8 cellular contexts compared by ENCODE assay signal in the genomic region with DNA sequence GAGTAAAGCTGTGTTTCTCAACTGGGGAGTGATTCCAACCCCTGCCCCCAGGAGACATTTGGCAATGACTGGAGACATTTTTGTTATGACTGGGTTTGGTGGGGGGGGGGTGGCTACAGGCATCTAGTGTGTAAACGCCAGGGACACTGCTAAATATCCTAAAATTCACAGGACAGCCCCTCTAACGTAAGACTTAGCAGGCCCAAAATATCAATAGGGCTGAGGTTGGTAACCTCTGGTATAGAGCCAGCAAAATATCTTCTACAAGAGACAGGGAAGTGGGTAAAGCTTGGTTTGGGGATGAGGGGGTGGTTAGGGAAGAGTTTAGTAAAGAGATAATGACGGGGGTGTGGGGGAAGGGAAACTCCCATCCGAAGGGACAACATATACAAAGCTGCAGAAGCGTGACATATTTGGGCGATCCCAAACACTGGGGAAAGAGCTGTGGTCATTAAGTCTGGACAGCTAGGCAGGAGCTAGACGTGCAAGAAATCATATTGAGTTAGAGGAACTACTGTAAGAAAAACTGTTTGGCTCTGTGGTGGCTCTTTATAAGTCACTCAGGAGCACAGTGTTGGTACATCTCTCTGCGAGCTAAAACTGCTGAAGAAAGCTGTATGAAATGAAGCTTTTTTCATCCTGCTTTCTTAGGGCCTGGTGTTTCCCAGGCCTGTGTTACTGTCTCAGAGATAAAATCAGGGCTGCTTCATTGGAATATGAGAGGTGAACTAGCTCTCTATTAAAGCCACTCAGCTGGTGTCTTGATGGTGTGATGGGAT. TPM values are rescaled to one million over a fixed set of nuclear protein-coding genes. Genes with fewer than 3 reads are reported as not detected.
DNase-seq lines count a peak whose midpoint lies in the region; ATAC-seq, FAIRE-seq and TF ChIP-seq lines count a peak whose summit lies in the region.

No MANE protein-coding gene starts in this region.

- ATAC-seq in GM21786 (IDR thresholded peaks at IDR 0.05; ENCODE audit: unreplicated experiment) (peak; percentile 50), Panc1 (peak; percentile 71), GM18519 (IDR thresholded peaks at IDR 0.05; ENCODE audit: low FRiP score, unreplicated experiment) (no peak)

- H3K4me3 Mint-ChIP-seq in endodermal cell: no peak overlapping the region

- H3K9me3 Mint-ChIP-seq in endodermal cell: peaks cover 9% of the 10 kb centered on the region

- H3K4me1 ChIP-seq in Panc1 (ENCODE audit: control insufficient read depth, insufficient read depth, low read length) (peaks cover 26% of the 10 kb centered on the region), endodermal cell (ENCODE audit: control insufficient read depth, insufficient read depth, low read length) (no peaks in the 10 kb centered on the region), small intestine (ENCODE audit: control insufficient read depth in 2 of 2, insufficient read depth in 1 of 2, low read depth in 1 of 2, low read length in 1 of 2) (peaks cover 2 to 4% of the 10 kb centered on the region in 2 donors)

- DNase-seq in Panc1 (ENCODE audit: low read depth, low spot score): no peak
- DNase-seq in endodermal cell: no peak
- DNase-seq in small intestine: no peak
- DNase-seq in brain microvascular endothelial cell: no peak
- no peak for DNase-seq in DMS114 treated with DMSO at 0.1 percent for 48 hours (lab: John Stamatoyannopoulos, UW; ENCODE audit: unreplicated experiment)
- no peak for DNase-seq in germinal center (ENCODE audit: low spot score)

- H3K4me3 ChIP-seq in Panc1 (ENCODE audit: low read depth in 2 of 2, low read length in 2 of 2) (no peak overlapping the region; a peak in 1 of 4 replicates), endodermal cell (ENCODE audit: low read length) (no peak overlapping the region), small intestine (ENCODE audit: low read depth in 1 of 2, low read length in 2 of 2) (no peak overlapping the region), brain microvascular endothelial cell (ENCODE audit: low read depth, low read length) (no peak overlapping the region)

- peak overlapping the region; percentile 54 for H3K27ac ChIP-seq in Panc1 (ENCODE audit: low read length)
- no peak overlapping the region for H3K27ac ChIP-seq in endodermal cell (ENCODE audit: low read depth, low read length)
- H3K27ac ChIP-seq in small intestine (ENCODE audit: low read depth in 1 of 2, low read length in 1 of 2): peak overlapping the region; percentile 60 to 83
- no peak overlapping the region for H3K27ac ChIP-seq in brain microvascular endothelial cell

- H3K9me3 ChIP-seq in Panc1 (ENCODE audit: control insufficient read depth, insufficient read depth, low read depth, low read length): no peaks in the 10 kb centered on the region
- no peaks in the 10 kb centered on the region for H3K9me3 ChIP-seq in endodermal cell (ENCODE audit: control insufficient read depth, low read length)
- H3K9me3 ChIP-seq in small intestine (ENCODE audit: control insufficient read depth, low read depth): no peaks in the 10 kb centered on the region

- H3K36me3 ChIP-seq in Panc1 (ENCODE audit: control insufficient read depth, insufficient read depth, low read length) (no peaks in the 10 kb centered on the region), endodermal cell (ENCODE audit: control insufficient read depth, insufficient read depth, low read length) (no peaks in the 10 kb centered on the region), small intestine (ENCODE audit: control insufficient read depth in 2 of 2, insufficient read depth in 2 of 2, low read length in 2 of 2) (no peaks in the 10 kb centered on the region), brain microvascular endothelial cell (replicated peaks) (peaks cover 2% of the 10 kb centered on the region)

- BruUV-seq in Panc1 (replicated peaks; lab: Mats Ljungman, UMichigan): no TSS peak

- WGBS in endodermal cell (ENCODE audit: insufficient coverage in 1 of 2, insufficient read length in 1 of 2), 2 experiments: 85 to 90% methylated on average over 8 of the region's 8 CpGs
- 46 to 72% (median 63%) methylated on average over 8 of the region's 8 CpGs for WGBS in small intestine, 3 donors

- H3K36me3 Mint-ChIP-seq in endodermal cell (ENCODE audit: low read depth): no peaks in the 10 kb centered on the region

- TF ChIP-seq CTCF in Panc1 (IDR thresholded peaks at IDR 0.05) (no peak), endodermal cell (conservative IDR thresholded peaks at IDR 0.05) (no peak), brain microvascular endothelial cell (IDR thresholded peaks at IDR 0.05; ENCODE audit: low read depth, low read length, missing control alignments) (no peak)

- CTCF ChIA-PET in Panc1 (lab: Charles Lee): interaction anchor here (0.6 to 4.8 kb wide), 6 partner anchors 14 to 151 kb away, joined by 3 to 51 read pairs (median 6); a partner anchor contains a TSS

- POLR2A ChIA-PET in Panc1 (lab: Charles Lee): interaction anchor here (0.6 to 1.2 kb wide), 3 partner anchors 9 to 79 kb away, joined by 4 read pairs; no protein-coding TSS in a partner anchor

- in situ Hi-C loops in Panc1 (cut with HindIII; ENCODE audit: low pct_unique_long_range_greater_than_20kb, low sequenced_read_pairs): no loop called here
- in situ Hi-C loops in brain microvascular endothelial cell (cut with HindIII; ENCODE audit: low pct_ligation_motif_present, low sequenced_read_pairs): no loop called here

- H3K27me3 Mint-ChIP-seq in endodermal cell (ENCODE audit: insufficient read depth): no peaks in the 10 kb centered on the region

- peaks cover 5% of the 10 kb centered on the region for H3K4me1 Mint-ChIP-seq in endodermal cell

- H3K27me3 ChIP-seq in Panc1 (ENCODE audit: control insufficient read depth, insufficient read depth, low read length): no peaks in the 10 kb centered on the region
- H3K27me3 ChIP-seq in endodermal cell (ENCODE audit: control insufficient read depth, insufficient read depth, low read length, poor library complexity, severe bottlenecking): no peaks in the 10 kb centered on the region
- no peaks in the 10 kb centered on the region for H3K27me3 ChIP-seq in small intestine (ENCODE audit: control insufficient read depth in 2 of 2, insufficient read depth in 2 of 2, low read length in 2 of 2)
- no peaks in the 10 kb centered on the region for H3K27me3 ChIP-seq in brain microvascular endothelial cell (replicated peaks)

- FAIRE-seq in small intestine (lab: Jason Lieb, UNC): no peak

- intact Hi-C loops in Panc1 (cut with micrococcal nuclease; ENCODE audit: unreplicated experiment): loop anchor here (5.0 to 10.0 kb wide), 2 partner anchors 73 to 141 kb away; a partner anchor contains a TSS

- peak overlapping the region; percentile 10 for H3K27ac Mint-ChIP-seq in endodermal cell

- H3K9ac ChIP-seq in endodermal cell (ENCODE audit: extremely low read depth, low read length, poor library complexity, severe bottlenecking): no peak overlapping the region

RNA-seq across cellular contexts. Expression of a gene that starts 0.7 kb away (rescaled TPM):
- 16.7 TPM for total RNA-seq in Panc1 (2021; ENCODE audit: unreplicated experiment)
- polyA plus RNA-seq in Panc1 (2012; ENCODE audit: insufficient read length): 14.9 TPM
- total RNA-seq in endodermal cell: 10 to 100 TPM in 1 of 2 donors, 1 to 10 TPM in 1; 5.7 to 13.1 TPM
- 8.8 TPM for polyA plus RNA-seq in endodermal cell (2013, experiment 1 of 2)
- polyA plus RNA-seq in endodermal cell (2013, experiment 2 of 2): 11.8 TPM
- 10 to 100 TPM in 2 of 3 donors, 1 to 10 TPM in 1; 8.1 to 18.5 (median 12.4) TPM for polyA plus RNA-seq in small intestine

RNA-seq across cellular contexts. Expression of a gene that starts 24.4 kb away (rescaled TPM):
- total RNA-seq in Panc1 (2021; ENCODE audit: unreplicated experiment) (914 TPM), endodermal cell (10 to 100 TPM; 66.5 to 74.3 TPM)
- polyA plus RNA-seq in Panc1 (2012; ENCODE audit: insufficient read length): 836 TPM
- polyA plus RNA-seq in endodermal cell (2013, experiment 1 of 2): 92.9 TPM
- 89.3 TPM for polyA plus RNA-seq in endodermal cell (2013, experiment 2 of 2)
- 1,000 to 10,000 TPM; 3,206 to 5,068 (median 5,057) TPM for polyA plus RNA-seq in small intestine

RNA-seq across cellular contexts. Expression of a gene that starts 24.5 kb away (rescaled TPM):
- 0.49 TPM for total RNA-seq in Panc1 (2021; ENCODE audit: unreplicated experiment)
- not detected for polyA plus RNA-seq in Panc1 (2012; ENCODE audit: insufficient read length)
- under 1 TPM in 1 of 2 donors, not detected in 1; 0.26 TPM for total RNA-seq in endodermal cell
- 0.11 TPM for polyA plus RNA-seq in endodermal cell (2013, experiment 1 of 2)
- not detected for polyA plus RNA-seq in endodermal cell (2013, experiment 2 of 2)
- 1 to 10 TPM; 1.5 to 6.8 (median 4.2) TPM for polyA plus RNA-seq in small intestine

Comparison
In these comparisons a context has a peak if more than half of its experiments do, and no peak if none do; other contexts are left out.
1. H3K27ac ChIP-seq: peak in Panc1 (single experiment) and small intestine (2 of 2); none in endodermal cell (single experiment) and brain microvascular endothelial cell (single experiment).
2. RNA of a gene that starts 24.4 kb away (total RNA-seq): 914 TPM in Panc1 (single experiment); 66.5 to 74.3 TPM in endodermal cell; every median in the first group is over 10 times any median in the second.